ENCODE assay signal across 1 cellular context in genomic region chr7:130131191-130131834, GRCh38.
TF ChIP-seq lines count a peak whose summit lies in the region.

No MANE protein-coding gene starts in this region.

TF ChIP-seq in K562, 482 proteins besides CTCF, POLR2A, EP300 and RAD21 (continued from another document):
- TF ChIP-seq CUX1 (CRISPR knock-in tag; IDR thresholded peaks at IDR 0.05): no peak
- no peak for TF ChIP-seq UBTF (IDR thresholded peaks at IDR 0.05; ENCODE audit: borderline replicate concordance in 1 of 2, low read depth in 2 of 2, low read length in 2 of 2)
- no peak for TF ChIP-seq CREBBP (IDR thresholded peaks at IDR 0.05; ENCODE audit: low read depth, low read length)
- TF ChIP-seq ZNF324 (CRISPR knock-in tag; IDR thresholded peaks at IDR 0.05): no peak
- TF ChIP-seq YY1 (IDR thresholded peaks at IDR 0.05; ENCODE audit: borderline replicate concordance in 1 of 3, control insufficient read depth in 1 of 3, extremely low read depth in 1 of 3, insufficient read depth in 3 of 3, insufficient read length in 1 of 3, insufficient replicate concordance in 2 of 3, low read depth in 1 of 3, low read length in 2 of 3): peak in 1 of 3 experiments; percentile 50
- 0 out of 2 replicates have a peak, but pooled peaks have one; percentile 25 for TF ChIP-seq PTRF (tag; IDR thresholded peaks at IDR 0.05)
- no peak for TF ChIP-seq BCOR (IDR thresholded peaks at IDR 0.05)
- no peak for TF ChIP-seq HOXB6 (CRISPR knock-in tag; IDR thresholded peaks at IDR 0.05; ENCODE audit: borderline replicate concordance)
- peak; percentile 10 for TF ChIP-seq CHD1 (IDR thresholded peaks at IDR 0.05; ENCODE audit: low read length)
- TF ChIP-seq WHSC1 (IDR thresholded peaks at IDR 0.05; ENCODE audit: low read length): peak; percentile 60
- no peak for TF ChIP-seq KHSRP (IDR thresholded peaks at IDR 0.05)
- TF ChIP-seq EHMT2 (IDR thresholded peaks at IDR 0.05): peak; percentile 61
TF ChIP-seq in K562: peak in this region for 7.
